In the genomic region with DNA sequence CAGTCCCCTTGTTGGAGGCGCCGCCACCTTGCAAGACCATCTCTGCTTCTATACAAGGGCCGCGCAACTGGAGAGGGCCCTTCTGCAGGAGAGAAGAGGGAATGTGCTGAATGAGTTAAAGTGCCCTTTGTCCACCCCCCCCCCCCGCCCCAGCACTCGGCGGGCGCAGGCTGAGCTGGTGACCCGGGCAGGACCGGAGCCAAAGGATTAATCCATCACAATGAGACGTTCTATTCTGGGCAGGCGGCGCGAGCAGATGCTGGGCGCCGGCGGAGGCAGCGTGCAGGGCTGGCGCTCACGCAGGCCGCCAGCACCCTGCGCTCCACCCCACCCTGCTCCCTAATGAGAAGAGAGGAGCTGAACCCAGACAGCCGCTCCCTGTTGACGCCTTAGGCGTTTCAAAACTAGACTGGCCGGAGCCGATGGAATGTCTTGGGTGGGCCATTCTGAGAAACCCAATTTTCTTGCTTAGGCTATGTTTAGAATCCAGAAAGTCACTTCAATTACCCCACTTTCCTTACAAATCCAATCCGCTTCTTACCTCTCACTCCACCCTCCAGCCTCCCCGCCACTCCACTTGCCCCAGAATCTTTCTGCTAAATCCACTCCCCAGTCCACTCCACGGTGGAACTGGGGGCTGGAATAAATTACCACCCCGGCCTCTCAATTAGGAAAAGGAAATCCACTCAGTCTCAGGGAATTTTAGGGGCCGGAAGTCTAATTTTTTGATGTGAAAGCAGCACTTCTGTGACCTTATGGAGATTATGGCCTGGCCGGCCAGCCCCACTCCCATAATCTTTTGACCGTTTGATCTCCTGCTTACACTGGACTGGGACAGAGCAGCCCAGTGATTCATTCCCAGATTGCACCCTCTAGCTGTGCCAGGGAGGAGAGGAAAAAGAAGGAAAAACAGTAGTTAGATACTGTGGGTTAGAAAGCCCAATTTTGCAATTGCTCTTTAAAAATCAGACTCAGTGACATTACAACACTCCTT, we compare ENCODE assay signal across 8 cellular contexts. TPM values are rescaled to one million over a fixed set of nuclear protein-coding genes. Genes with fewer than 3 reads are reported as not detected.
DNase-seq lines count a peak whose midpoint lies in the region; ATAC-seq, FAIRE-seq and TF ChIP-seq lines count a peak whose summit lies in the region.

No MANE protein-coding gene starts in this region.

- H3K36me3 ChIP-seq in mammary epithelial cell (ENCODE audit: insufficient read depth, low read length) (no peaks in the 10 kb centered on the region), keratinocyte (ENCODE audit: control insufficient read depth in 2 of 2, extremely low read depth in 1 of 2, insufficient read depth in 2 of 2, low read length in 2 of 2) (no peaks in the 10 kb centered on the region)

- in situ Hi-C loops in mammary epithelial cell (cut with MboI; ENCODE audit: low sequenced_read_pairs in 2 of 2): no loop called here

- no peaks in the 10 kb centered on the region for H3K9me1 ChIP-seq in keratinocyte (ENCODE audit: control insufficient read depth, extremely low read depth, insufficient read depth, low read length)

- no peak for TF ChIP-seq POLR2A in GM18505 (IDR thresholded peaks at IDR 0.05; ENCODE audit: borderline replicate concordance, extremely low read depth, insufficient read depth, insufficient read length)

- intact Hi-C loops in mammary epithelial cell (cut with micrococcal nuclease): no loop called here

- no peak overlapping the region for H3K4me3 Mint-ChIP-seq in activated naive CD4-positive, alpha-beta T cell treated with anti-CD3 and anti-CD28 coated beads, Interleukin-2, amount 10 ng/mL, durations not matched to agents 7 days and 5 days

- no peak overlapping the region for H3K27ac ChIP-seq in mammary epithelial cell (ENCODE audit: insufficient read depth, low read depth, low read length)
- no peak overlapping the region for H3K27ac ChIP-seq in keratinocyte (ENCODE audit: control insufficient read depth, insufficient read depth, low read length)
- peak overlapping the region; percentile 56 for H3K27ac ChIP-seq in substantia nigra (ENCODE audit: low read depth, low read length, poor library complexity, severe bottlenecking)

- CTCF ChIA-PET in mammary epithelial cell (lab: Charles Lee; ENCODE audit: low non-redundant PET): no interaction called here
- CTCF ChIA-PET in activated naive CD4-positive, alpha-beta T cell treated with anti-CD3 and anti-CD28 coated beads, Interleukin-2, amount 10 ng/mL, durations not matched to agents 7 days and 5 days (lab: Charles Lee): no interaction called here

- peaks cover 4% of the 10 kb centered on the region for H3K27me3 ChIP-seq in mammary epithelial cell (ENCODE audit: insufficient read depth, low read length)
- peaks cover 6% of the 10 kb centered on the region for H3K27me3 ChIP-seq in keratinocyte (ENCODE audit: control insufficient read depth, extremely low read depth, insufficient read depth, low read length)

- H3K4me1 ChIP-seq in mammary epithelial cell (ENCODE audit: insufficient read depth, low read length): peaks cover 9% of the 10 kb centered on the region
- H3K4me1 ChIP-seq in keratinocyte (ENCODE audit: control insufficient read depth, extremely low read depth, insufficient read depth, low read length): peaks cover 6% of the 10 kb centered on the region

- H3K36me3 Mint-ChIP-seq in activated naive CD4-positive, alpha-beta T cell treated with anti-CD3 and anti-CD28 coated beads, Interleukin-2, amount 10 ng/mL, durations not matched to agents 7 days and 5 days: no peaks in the 10 kb centered on the region

- dilution Hi-C loops in mammary epithelial cell (cut with HindIII; ENCODE audit: low sequenced_read_pairs): loop anchor here (5.0 kb wide), 2 partner anchors 35 to 60 kb away; no protein-coding TSS in a partner anchor
- dilution Hi-C loops in keratinocyte (cut with MboI; ENCODE audit: extremely low pct_ligation_motif_present, low sequenced_read_pairs): no loop called here

- H3K4me3 ChIP-seq in mammary epithelial cell (replicated peaks in 1 of 3; ENCODE audit: insufficient read depth in 1 of 3, low read depth in 2 of 3, low read length in 3 of 3) (no peak overlapping the region), keratinocyte (ENCODE audit: control insufficient read depth in 2 of 3, extremely low read depth in 1 of 3, insufficient read depth in 2 of 3, low read depth in 1 of 3, low read length in 3 of 3) (no peak overlapping the region)

- H3K27me3 Mint-ChIP-seq in activated naive CD4-positive, alpha-beta T cell treated with anti-CD3 and anti-CD28 coated beads, Interleukin-2, amount 10 ng/mL, durations not matched to agents 7 days and 5 days: peaks cover 55% of the 10 kb centered on the region

- WGBS in mammary epithelial cell (ENCODE audit: low coverage, missing lambda C conversion rate): 6% methylated on average over 23 of the region's 34 CpGs

- H2AFZ ChIP-seq in mammary epithelial cell (ENCODE audit: low read depth, low read length): peak overlapping the region; percentile 79
- H2AFZ ChIP-seq in keratinocyte (ENCODE audit: control insufficient read depth, low read length): peak overlapping the region; percentile 40

- H3K4me2 ChIP-seq in mammary epithelial cell (ENCODE audit: insufficient read depth, low read depth, low read length) (peak overlapping the region; percentile 73), keratinocyte (ENCODE audit: control insufficient read depth, extremely low read depth, insufficient read depth, low read depth, low read length) (peak overlapping the region; percentile 59)

- ATAC-seq in GM18505 (IDR thresholded peaks at IDR 0.05; ENCODE audit: unreplicated experiment): no peak

- no peak for FAIRE-seq in keratinocyte (lab: Jason Lieb, UNC)

- no peaks in the 10 kb centered on the region for H3K9me3 Mint-ChIP-seq in activated naive CD4-positive, alpha-beta T cell treated with anti-CD3 and anti-CD28 coated beads, Interleukin-2, amount 10 ng/mL, durations not matched to agents 7 days and 5 days

- BruUV-seq in mammary epithelial cell (replicated peaks; lab: Mats Ljungman, UMichigan): no TSS peak

- no peaks in the 10 kb centered on the region for H3K79me2 ChIP-seq in mammary epithelial cell (ENCODE audit: insufficient read depth, low read length)
- no peaks in the 10 kb centered on the region for H3K79me2 ChIP-seq in keratinocyte (ENCODE audit: control insufficient read depth, insufficient read depth, low read length)

- H4K20me1 ChIP-seq in mammary epithelial cell (ENCODE audit: insufficient read depth, low read length) (no peaks in the 10 kb centered on the region), keratinocyte (ENCODE audit: control insufficient read depth, extremely low read depth, insufficient read depth, low read length) (no peaks in the 10 kb centered on the region)

- no peak overlapping the region for H3K9ac ChIP-seq in mammary epithelial cell (ENCODE audit: insufficient read depth, low read length)
- H3K9ac ChIP-seq in keratinocyte (ENCODE audit: control insufficient read depth, extremely low read depth, insufficient read depth, low read length): no peak overlapping the region

- no peaks in the 10 kb centered on the region for H3K9me3 ChIP-seq in mammary epithelial cell (replicated peaks; ENCODE audit: insufficient read depth, low read length)
- no peaks in the 10 kb centered on the region for H3K9me3 ChIP-seq in keratinocyte (ENCODE audit: control insufficient read depth, low read depth, low read length)

- TF ChIP-seq CTCF in mammary epithelial cell (conservative IDR thresholded peaks at IDR 0.05 in 1 of 2, IDR thresholded peaks at IDR 0.05 in 1 of 2; ENCODE audit: extremely low read depth in 1 of 2, insufficient read depth in 1 of 2, low read depth in 1 of 2, low read length in 2 of 2): peak in 1 of 2 donors; percentile 20
- TF ChIP-seq CTCF in keratinocyte (optimal IDR thresholded peaks at IDR 0.05 in 1 of 3, IDR thresholded peaks at IDR 0.05 in 1 of 3, conservative IDR thresholded peaks at IDR 0.05 in 1 of 3; ENCODE audit: extremely low read depth in 1 of 3, insufficient read depth in 2 of 3, low read length in 3 of 3): no peak

- DNase-seq in AG20443 (ENCODE audit: low spot score) (peak; percentile 87), NCI-H1694 treated with DMSO at 0.1 percent for 48 hours (lab: John Stamatoyannopoulos, UW) (peak; percentile 65), mammary epithelial cell (peak; percentile 42), keratinocyte (ENCODE audit: low read depth, low spot score) (no peak), substantia nigra (lab: John Stamatoyannopoulos, UW) (peak in 46 of 49 donors; percentile 5 to 78 (median 38))
- DNase-seq in activated CD4-positive, alpha-beta T cell treated with anti-CD3 and anti-CD28 coated beads, Interleukin-2, amount 50 U/mL, for 1 hour: no peak
- no peak for DNase-seq in activated naive CD4-positive, alpha-beta T cell treated with anti-CD3 and anti-CD28 coated beads, Interleukin-2, amount 10 ng/mL, durations not matched to agents 7 days and 5 days

- H3K27ac Mint-ChIP-seq in activated naive CD4-positive, alpha-beta T cell treated with anti-CD3 and anti-CD28 coated beads, Interleukin-2, amount 10 ng/mL, durations not matched to agents 7 days and 5 days: no peak overlapping the region

- H3K4me1 Mint-ChIP-seq in activated naive CD4-positive, alpha-beta T cell treated with anti-CD3 and anti-CD28 coated beads, Interleukin-2, amount 10 ng/mL, durations not matched to agents 7 days and 5 days: no peaks in the 10 kb centered on the region

RNA-seq across cellular contexts. Expression of gene GJD2, which starts 32.7 kb away (rescaled TPM):
- total RNA-seq in mammary epithelial cell: not detected
- polyA plus RNA-seq in mammary epithelial cell (not detected), keratinocyte (not detected in 3 replicates)
- polyA minus RNA-seq in mammary epithelial cell (not detected), keratinocyte (not detected in 3 replicates)
- polyA plus RNA-seq in keratinocyte (2011; ENCODE audit: low read depth): not detected
- not detected in 2 replicates for polyA plus RNA-seq in keratinocyte (2011; cell fraction: cytosol; rRNA removed)
- not detected in 2 replicates for polyA plus RNA-seq in keratinocyte (2011; cell fraction: nucleus; rRNA removed)
- polyA plus RNA-seq in keratinocyte (2012; ENCODE audit: low replicate concordance): not detected in 2 replicates
- polyA minus RNA-seq in keratinocyte (2011; cell fraction: cytosol; rRNA and poly(A)+ RNA removed): not detected
- not detected in 2 replicates for polyA minus RNA-seq in keratinocyte (2011; cell fraction: nucleus; rRNA and poly(A)+ RNA removed)

Comparison
In these comparisons a context has a peak if more than half of its experiments do, and no peak if none do; other contexts are left out.
1. DNase-seq: peak in AG20443 (single experiment), NCI-H1694 treated with DMSO at 0.1 percent for 48 hours (single experiment), mammary epithelial cell (single experiment) and substantia nigra (46 of 49); none in keratinocyte (single experiment), activated CD4-positive, alpha-beta T cell treated with anti-CD3 and anti-CD28 coated beads, Interleukin-2, amount 50 U/mL, for 1 hour (single experiment) and activated naive CD4-positive, alpha-beta T cell treated with anti-CD3 and anti-CD28 coated beads, Interleukin-2, amount 10 ng/mL, durations not matched to agents 7 days and 5 days (single experiment).